Comparison of ENCODE assay signal across 8 cellular contexts in the genomic region with DNA sequence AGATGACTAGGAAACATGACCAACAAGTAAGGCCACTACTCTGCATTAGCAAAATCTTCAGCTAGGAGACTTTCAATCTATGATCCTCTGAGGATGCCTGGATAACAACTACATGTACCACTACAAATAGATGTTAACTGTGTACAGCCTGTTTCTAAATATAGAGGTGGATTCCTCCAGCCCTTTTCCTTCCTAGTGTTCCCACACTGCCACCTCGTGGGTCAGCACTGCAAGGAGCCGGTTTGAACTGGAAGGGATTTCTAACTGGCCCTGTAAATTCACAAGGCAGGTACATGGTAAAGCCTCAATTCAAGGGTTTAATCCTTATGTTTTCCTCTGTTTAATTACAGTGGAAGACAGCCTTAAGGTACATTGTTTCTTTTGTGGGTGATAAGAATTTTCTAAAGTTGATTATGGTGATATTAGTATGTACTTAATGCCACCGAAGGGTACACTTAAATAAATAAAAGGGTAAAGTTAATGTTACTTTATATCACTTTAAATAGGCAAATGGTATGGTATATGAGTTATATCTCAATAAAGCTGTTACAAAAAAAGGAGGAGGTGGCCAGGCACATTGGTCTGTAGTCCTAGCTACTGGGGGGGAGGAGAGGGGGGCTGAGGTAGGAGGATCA. TPM values are rescaled to one million over a fixed set of nuclear protein-coding genes. Genes with fewer than 3 reads are reported as not detected.
DNase-seq lines count a peak whose midpoint lies in the region; ATAC-seq and TF ChIP-seq lines count a peak whose summit lies in the region.

No MANE protein-coding gene starts in this region.

- no peaks in the 10 kb centered on the region for H3K27me3 Mint-ChIP-seq in stimulated activated memory B cell treated with anti-CD40 and anti-IgM and Interleukin-4, amounts not matched to agents 10 μg/mL and 1 μg/mL and 100 μg/mL, for 72 hours

- peak; percentile 44 for DNase-seq in AG09309 (ENCODE audit: low read depth)
- DNase-seq in NCI-H1436 (lab: John Stamatoyannopoulos, UW), result peak; percentile 76
- DNase-seq in SW480 (ENCODE audit: low spot score), result peak; percentile 72
- DNase-seq in dedifferentiated amniotic fluid mesenchymal stem cell (ENCODE audit: extremely low spot score), result peak; percentile 88

- H3K27ac ChIP-seq in liver (ENCODE audit: low read depth in 1 of 2, low read length in 2 of 2), result no peak overlapping the region

- peak; percentile 87 to 93 for TF ChIP-seq RAD21 in liver (IDR thresholded peaks at IDR 0.05)

- H3K4me3 ChIP-seq in AG09309 (ENCODE audit: control insufficient read depth, low read depth, low read length) (no peak overlapping the region), liver (ENCODE audit: low read depth in 1 of 3, low read length in 3 of 3) (no peak overlapping the region)

- no peaks in the 10 kb centered on the region for H3K9me3 ChIP-seq in liver (ENCODE audit: control insufficient read depth in 4 of 4, low read length in 3 of 4)

- H3K36me3 Mint-ChIP-seq in stimulated activated memory B cell treated with anti-CD40 and anti-IgM and Interleukin-4, amounts not matched to agents 10 μg/mL and 1 μg/mL and 100 μg/mL, for 72 hours, result no peaks in the 10 kb centered on the region

- no peak overlapping the region for H3K4me3 Mint-ChIP-seq in stimulated activated memory B cell treated with anti-CD40 and anti-IgM and Interleukin-4, amounts not matched to agents 10 μg/mL and 1 μg/mL and 100 μg/mL, for 72 hours

- peak; percentile 64 for ATAC-seq in GM18868 (IDR thresholded peaks at IDR 0.05; ENCODE audit: unreplicated experiment)
- no peak for ATAC-seq in stimulated activated memory B cell treated with anti-CD40 and anti-IgM and Interleukin-4, amounts not matched to agents 10 μg/mL and 1 μg/mL and 100 μg/mL, for 72 hours
- no peak for ATAC-seq in HG03139 (IDR thresholded peaks at IDR 0.05; ENCODE audit: unreplicated experiment)

- no peak overlapping the region for H3K9ac ChIP-seq in liver (ENCODE audit: low read depth in 1 of 2, low read length in 2 of 2)

- H3K27ac Mint-ChIP-seq in stimulated activated memory B cell treated with anti-CD40 and anti-IgM and Interleukin-4, amounts not matched to agents 10 μg/mL and 1 μg/mL and 100 μg/mL, for 72 hours, result peak overlapping the region; percentile 61

- WGBS in liver, result 33% methylated on average over 3 of the region's 3 CpGs

- no peaks in the 10 kb centered on the region for H3K36me3 ChIP-seq in liver (ENCODE audit: control insufficient read depth in 4 of 4, insufficient read depth in 3 of 4, low read depth in 1 of 4, low read length in 3 of 4)

- no peaks in the 10 kb centered on the region for H3K27me3 ChIP-seq in liver (ENCODE audit: control insufficient read depth in 4 of 4, insufficient read depth in 4 of 4, low read length in 3 of 4)

- peaks cover 17% of the 10 kb centered on the region for H3K4me1 Mint-ChIP-seq in stimulated activated memory B cell treated with anti-CD40 and anti-IgM and Interleukin-4, amounts not matched to agents 10 μg/mL and 1 μg/mL and 100 μg/mL, for 72 hours

- no peaks in the 10 kb centered on the region for H3K9me3 Mint-ChIP-seq in stimulated activated memory B cell treated with anti-CD40 and anti-IgM and Interleukin-4, amounts not matched to agents 10 μg/mL and 1 μg/mL and 100 μg/mL, for 72 hours

- peak; percentile 93 for TF ChIP-seq CTCF in AG09309 (IDR thresholded peaks at IDR 0.05; ENCODE audit: control insufficient read depth, insufficient read depth, low read depth, low read length, missing control alignments)
- TF ChIP-seq CTCF in liver (IDR thresholded peaks at IDR 0.05; ENCODE audit: low read depth, low read length, missing input control), result peak; percentile 76

- H3K4me1 ChIP-seq in liver (ENCODE audit: control insufficient read depth in 4 of 4, insufficient read depth in 4 of 4, low read length in 3 of 4), result no peaks in the 10 kb centered on the region

TF ChIP-seq in liver, 16 proteins besides CTCF, POLR2A, EP300 and RAD21:
- TF ChIP-seq YY1 (IDR thresholded peaks at IDR 0.05) (no peak), NR2F2 (IDR thresholded peaks at IDR 0.05) (no peak), HNF4G (IDR thresholded peaks at IDR 0.05) (no peak), RXRA (IDR thresholded peaks at IDR 0.05) (no peak), FOXA2 (IDR thresholded peaks at IDR 0.05) (no peak), TAF1 (conservative IDR thresholded peaks at IDR 0.05) (no peak), EGR1 (IDR thresholded peaks at IDR 0.05; ENCODE audit: low read depth in 2 of 2) (no peak), GABPA (IDR thresholded peaks at IDR 0.05 in 1 of 2, conservative IDR thresholded peaks at IDR 0.05 in 1 of 2) (no peak), FOXA1 (IDR thresholded peaks at IDR 0.05) (no peak), JUND (IDR thresholded peaks at IDR 0.05) (no peak), HNF4A (conservative IDR thresholded peaks at IDR 0.05) (no peak), SP1 (IDR thresholded peaks at IDR 0.05) (no peak)
- TF ChIP-seq, protein P1, sequence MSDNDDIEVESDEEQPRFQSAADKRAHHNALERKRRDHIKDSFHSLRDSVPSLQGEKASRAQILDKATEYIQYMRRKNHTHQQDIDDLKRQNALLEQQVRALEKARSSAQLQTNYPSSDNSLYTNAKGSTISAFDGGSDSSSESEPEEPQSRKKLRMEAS (IDR thresholded peaks at IDR 0.05), result no peak
- TF ChIP-seq, protein P2, sequence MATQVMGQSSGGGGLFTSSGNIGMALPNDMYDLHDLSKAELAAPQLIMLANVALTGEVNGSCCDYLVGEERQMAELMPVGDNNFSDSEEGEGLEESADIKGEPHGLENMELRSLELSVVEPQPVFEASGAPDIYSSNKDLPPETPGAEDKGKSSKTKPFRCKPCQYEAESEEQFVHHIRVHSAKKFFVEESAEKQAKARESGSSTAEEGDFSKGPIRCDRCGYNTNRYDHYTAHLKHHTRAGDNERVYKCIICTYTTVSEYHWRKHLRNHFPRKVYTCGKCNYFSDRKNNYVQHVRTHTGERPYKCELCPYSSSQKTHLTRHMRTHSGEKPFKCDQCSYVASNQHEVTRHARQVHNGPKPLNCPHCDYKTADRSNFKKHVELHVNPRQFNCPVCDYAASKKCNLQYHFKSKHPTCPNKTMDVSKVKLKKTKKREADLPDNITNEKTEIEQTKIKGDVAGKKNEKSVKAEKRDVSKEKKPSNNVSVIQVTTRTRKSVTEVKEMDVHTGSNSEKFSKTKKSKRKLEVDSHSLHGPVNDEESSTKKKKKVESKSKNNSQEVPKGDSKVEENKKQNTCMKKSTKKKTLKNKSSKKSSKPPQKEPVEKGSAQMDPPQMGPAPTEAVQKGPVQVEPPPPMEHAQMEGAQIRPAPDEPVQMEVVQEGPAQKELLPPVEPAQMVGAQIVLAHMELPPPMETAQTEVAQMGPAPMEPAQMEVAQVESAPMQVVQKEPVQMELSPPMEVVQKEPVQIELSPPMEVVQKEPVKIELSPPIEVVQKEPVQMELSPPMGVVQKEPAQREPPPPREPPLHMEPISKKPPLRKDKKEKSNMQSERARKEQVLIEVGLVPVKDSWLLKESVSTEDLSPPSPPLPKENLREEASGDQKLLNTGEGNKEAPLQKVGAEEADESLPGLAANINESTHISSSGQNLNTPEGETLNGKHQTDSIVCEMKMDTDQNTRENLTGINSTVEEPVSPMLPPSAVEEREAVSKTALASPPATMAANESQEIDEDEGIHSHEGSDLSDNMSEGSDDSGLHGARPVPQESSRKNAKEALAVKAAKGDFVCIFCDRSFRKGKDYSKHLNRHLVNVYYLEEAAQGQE (IDR thresholded peaks at IDR 0.05), result no peak
- TF ChIP-seq, protein P3, sequence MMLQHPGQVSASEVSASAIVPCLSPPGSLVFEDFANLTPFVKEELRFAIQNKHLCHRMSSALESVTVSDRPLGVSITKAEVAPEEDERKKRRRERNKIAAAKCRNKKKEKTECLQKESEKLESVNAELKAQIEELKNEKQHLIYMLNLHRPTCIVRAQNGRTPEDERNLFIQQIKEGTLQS (IDR thresholded peaks at IDR 0.05), result no peak
- TF ChIP-seq, protein P4, sequence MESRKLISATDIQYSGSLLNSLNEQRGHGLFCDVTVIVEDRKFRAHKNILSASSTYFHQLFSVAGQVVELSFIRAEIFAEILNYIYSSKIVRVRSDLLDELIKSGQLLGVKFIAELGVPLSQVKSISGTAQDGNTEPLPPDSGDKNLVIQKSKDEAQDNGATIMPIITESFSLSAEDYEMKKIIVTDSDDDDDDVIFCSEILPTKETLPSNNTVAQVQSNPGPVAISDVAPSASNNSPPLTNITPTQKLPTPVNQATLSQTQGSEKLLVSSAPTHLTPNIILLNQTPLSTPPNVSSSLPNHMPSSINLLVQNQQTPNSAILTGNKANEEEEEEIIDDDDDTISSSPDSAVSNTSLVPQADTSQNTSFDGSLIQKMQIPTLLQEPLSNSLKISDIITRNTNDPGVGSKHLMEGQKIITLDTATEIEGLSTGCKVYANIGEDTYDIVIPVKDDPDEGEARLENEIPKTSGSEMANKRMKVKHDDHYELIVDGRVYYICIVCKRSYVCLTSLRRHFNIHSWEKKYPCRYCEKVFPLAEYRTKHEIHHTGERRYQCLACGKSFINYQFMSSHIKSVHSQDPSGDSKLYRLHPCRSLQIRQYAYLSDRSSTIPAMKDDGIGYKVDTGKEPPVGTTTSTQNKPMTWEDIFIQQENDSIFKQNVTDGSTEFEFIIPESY (IDR thresholded peaks at IDR 0.05), result no peak

RNA-seq across cellular contexts. Expression of a gene that starts 14.4 kb away (rescaled TPM):
- total RNA-seq in liver, result 1 to 10 TPM; 7.9 to 9.1 TPM
- polyA plus RNA-seq in liver, result 1 to 10 TPM; 3.1 to 8.1 TPM
